In genomic region chr10:77147871-77148270, GRCh38 we compare ENCODE assay signal across 26 cellular contexts.
"Had no signal": no experiment of that assay in that cellular context is flagged by ENCODE, and none has a peak within 500 bp of the region (broad histone marks: within the 10 kb centered on the region; RNA-seq: fewer than 3 reads in every experiment).

No MANE protein-coding gene starts in this region.

- H3K27me3 Mint-ChIP-seq: activated CD4-positive, alpha-beta memory T cell treated with anti-CD3 and anti-CD28 coated beads, Interleukin-2, amount 10 ng/mL, durations not matched to agents 7 days and 5 days; activated naive CD4-positive, alpha-beta T cell treated with anti-CD3 and anti-CD28 coated beads, Interleukin-2, amount 10 ng/mL, durations not matched to agents 7 days and 5 days had no signal

- H3K27ac Mint-ChIP-seq: activated CD4-positive, alpha-beta memory T cell treated with anti-CD3 and anti-CD28 coated beads, Interleukin-2, amount 10 ng/mL, durations not matched to agents 7 days and 5 days; activated CD4-positive, alpha-beta T cell treated with anti-CD3 and anti-CD28 coated beads, Interleukin-2, amount 10 ng/mL, durations not matched to agents 7 days and 5 days; activated naive CD4-positive, alpha-beta T cell treated with anti-CD3 and anti-CD28 coated beads, Interleukin-2, amount 10 ng/mL, durations not matched to agents 7 days and 5 days; activated naive CD8-positive, alpha-beta T cell; activated T-cell treated with anti-CD3 and anti-CD28 coated beads, Interleukin-2, amount 50 U/mL, for 24 hours; activated T-cell treated with anti-CD3 and anti-CD28 coated beads, Interleukin-2, amount 50 U/mL, for 72 hours; WTC11 had no signal

- H3K9me3 ChIP-seq: body of pancreas, colonic mucosa, esophagus squamous epithelium had no signal

- H3K4me1 Mint-ChIP-seq: activated CD4-positive, alpha-beta memory T cell treated with anti-CD3 and anti-CD28 coated beads, Interleukin-2, amount 10 ng/mL, durations not matched to agents 7 days and 5 days; activated CD4-positive, alpha-beta T cell treated with anti-CD3 and anti-CD28 coated beads, Interleukin-2, amount 10 ng/mL, durations not matched to agents 7 days and 5 days; activated naive CD4-positive, alpha-beta T cell treated with anti-CD3 and anti-CD28 coated beads, Interleukin-2, amount 10 ng/mL, durations not matched to agents 7 days and 5 days had no signal

- H3K27ac ChIP-seq: body of pancreas, cardiac muscle cell, colonic mucosa, epithelial cell of prostate, esophagus squamous epithelium had no signal

- ATAC-seq: activated T-cell treated with anti-CD3 and anti-CD28 coated beads, Interleukin-2, amount 50 U/mL, for 72 hours; body of pancreas; WTC11 had no signal

- H3K4me3 Mint-ChIP-seq: activated CD4-positive, alpha-beta memory T cell treated with anti-CD3 and anti-CD28 coated beads, Interleukin-2, amount 10 ng/mL, durations not matched to agents 7 days and 5 days; activated CD4-positive, alpha-beta T cell treated with anti-CD3 and anti-CD28 coated beads, Interleukin-2, amount 10 ng/mL, durations not matched to agents 7 days and 5 days; activated naive CD4-positive, alpha-beta T cell treated with anti-CD3 and anti-CD28 coated beads, Interleukin-2, amount 10 ng/mL, durations not matched to agents 7 days and 5 days; activated naive CD8-positive, alpha-beta T cell; activated T-cell treated with anti-CD3 and anti-CD28 coated beads, Interleukin-2, amount 50 U/mL, for 24 hours; activated T-cell treated with anti-CD3 and anti-CD28 coated beads, Interleukin-2, amount 50 U/mL, for 72 hours; WTC11 had no signal

- H3K9me3 Mint-ChIP-seq: activated CD4-positive, alpha-beta memory T cell treated with anti-CD3 and anti-CD28 coated beads, Interleukin-2, amount 10 ng/mL, durations not matched to agents 7 days and 5 days; activated CD4-positive, alpha-beta T cell treated with anti-CD3 and anti-CD28 coated beads, Interleukin-2, amount 10 ng/mL, durations not matched to agents 7 days and 5 days; activated naive CD4-positive, alpha-beta T cell treated with anti-CD3 and anti-CD28 coated beads, Interleukin-2, amount 10 ng/mL, durations not matched to agents 7 days and 5 days; activated T-cell treated with anti-CD3 and anti-CD28 coated beads, Interleukin-2, amount 50 U/mL, for 24 hours; activated T-cell treated with anti-CD3 and anti-CD28 coated beads, Interleukin-2, amount 50 U/mL, for 72 hours; WTC11 had no signal

- H3K36me3 Mint-ChIP-seq: activated naive CD4-positive, alpha-beta T cell treated with anti-CD3 and anti-CD28 coated beads, Interleukin-2, amount 10 ng/mL, durations not matched to agents 7 days and 5 days; activated naive CD8-positive, alpha-beta T cell; WTC11 had no signal

- H3K4me3 ChIP-seq: body of pancreas, cardiac muscle cell, colonic mucosa, esophagus squamous epithelium had no signal

- H3K36me3 ChIP-seq: cardiac muscle cell, colonic mucosa, esophagus squamous epithelium had no signal

- H3K27me3 ChIP-seq: body of pancreas, cardiac muscle cell, colonic mucosa, esophagus squamous epithelium had no signal

- H3K4me1 ChIP-seq: body of pancreas, colonic mucosa, esophagus squamous epithelium had no signal

- DNase-seq: activated CD4-positive, alpha-beta memory T cell treated with anti-CD3 and anti-CD28 coated beads, Interleukin-2, amount 10 ng/mL, durations not matched to agents 7 days and 5 days; activated CD4-positive, alpha-beta T cell treated with anti-CD3 and anti-CD28 coated beads for 1 hour; activated CD4-positive, alpha-beta T cell treated with anti-CD3 and anti-CD28 coated beads for 4 hours; activated CD4-positive, alpha-beta T cell treated with anti-CD3 and anti-CD28 coated beads, Interleukin-2, amount 10 ng/mL, durations not matched to agents 7 days and 5 days; activated CD4-positive, alpha-beta T cell treated with anti-CD3 and anti-CD28 coated beads, Interleukin-2, amount 50 U/mL, for 4 hours; activated CD8-positive, alpha-beta memory T cell treated with anti-CD3 and anti-CD28 coated beads, Interleukin-2, amount 50 U/mL, for 48 hours; activated gamma-delta T cell; activated naive CD4-positive, alpha-beta T cell; activated naive CD4-positive, alpha-beta T cell treated with anti-CD3 and anti-CD28 coated beads, Interleukin-2, amount 10 ng/mL, durations not matched to agents 7 days and 5 days; activated T-cell treated with anti-CD3 and anti-CD28 coated beads for 4 hours; activated T-cell treated with anti-CD3 and anti-CD28 coated beads, Interleukin-2, amount 50 U/mL, for 24 hours; activated T-cell treated with anti-CD3 and anti-CD28 coated beads, Interleukin-2, amount 50 U/mL, for 72 hours; amniotic stem cell; anterior cingulate cortex; body of pancreas; central memory CD4-positive, alpha-beta T cell; cerebellar nuclear complex; colonic mucosa; effector CD8-positive, alpha-beta T cell; esophagus squamous epithelium; foreskin melanocyte; T-helper 2 cell had no signal
